Comparison of ENCODE assay signal across 2 cellular contexts in genomic region chr12:49233842-49234526, GRCh38.
TF ChIP-seq lines count a peak whose summit lies in the region.

No MANE protein-coding gene starts in this region.

TF ChIP-seq in HEK293, 187 proteins besides CTCF, POLR2A, EP300 and RAD21 (continued from another document):
- no peak for TF ChIP-seq PBX3 (CRISPR knock-in tag; IDR thresholded peaks at IDR 0.05)

TF ChIP-seq in HepG2, 621 proteins besides CTCF, POLR2A, EP300 and RAD21 (continued from another document and continues in another):
- TF ChIP-seq E2F2 (CRISPR knock-in tag; IDR thresholded peaks at IDR 0.05; ENCODE audit: borderline replicate concordance) (0 out of 2 replicates have a peak, but pooled peaks have one; percentile 28), NFATC3 (CRISPR knock-in tag; IDR thresholded peaks at IDR 0.05) (no peak), ZNF530 (CRISPR knock-in tag; IDR thresholded peaks at IDR 0.05; ENCODE audit: low read depth) (no peak), SUZ12 (IDR thresholded peaks at IDR 0.05; ENCODE audit: low read depth, low read length) (no peak), GABPA (IDR thresholded peaks at IDR 0.05; ENCODE audit: low read depth, low read length) (no peak), GABPA (CRISPR knock-in tag; IDR thresholded peaks at IDR 0.05; ENCODE audit: low read depth) (no peak), SNRNP70 (IDR thresholded peaks at IDR 0.05; ENCODE audit: low read depth, low read length) (no peak), MED8 (CRISPR knock-in tag; IDR thresholded peaks at IDR 0.05; ENCODE audit: insufficient replicate concordance) (no peak), CBFB (CRISPR knock-in tag; IDR thresholded peaks at IDR 0.05) (no peak), U2AF2 (IDR thresholded peaks at IDR 0.05; ENCODE audit: low read depth, low read length) (no peak), SNAPC4 (CRISPR knock-in tag; IDR thresholded peaks at IDR 0.05) (0 out of 2 replicates have a peak, but pooled peaks have one; percentile 46), ZNF160 (CRISPR knock-in tag; IDR thresholded peaks at IDR 0.05) (no peak), ZNF782 (CRISPR knock-in tag; IDR thresholded peaks at IDR 0.05; ENCODE audit: borderline replicate concordance) (no peak), ATF3 (CRISPR knock-in tag; IDR thresholded peaks at IDR 0.05) (no peak), BRCA1 (CRISPR knock-in tag; IDR thresholded peaks at IDR 0.05) (no peak), REPIN1 (CRISPR knock-in tag; IDR thresholded peaks at IDR 0.05; ENCODE audit: borderline replicate concordance, low read depth) (no peak), MTA3 (CRISPR knock-in tag; IDR thresholded peaks at IDR 0.05) (no peak), ZSCAN22 (CRISPR knock-in tag; IDR thresholded peaks at IDR 0.05) (no peak), HNRNPL (IDR thresholded peaks at IDR 0.05; ENCODE audit: low read depth, low read length) (no peak), SALL1 (CRISPR knock-in tag; IDR thresholded peaks at IDR 0.05) (no peak), ZNF775 (CRISPR knock-in tag; IDR thresholded peaks at IDR 0.05; ENCODE audit: borderline replicate concordance) (no peak), GATA4 (IDR thresholded peaks at IDR 0.05; ENCODE audit: borderline replicate concordance, low read depth) (no peak), PAWR (CRISPR knock-in tag; IDR thresholded peaks at IDR 0.05; ENCODE audit: borderline replicate concordance) (no peak), TAF15 (IDR thresholded peaks at IDR 0.05; ENCODE audit: low read depth, low read length, poor library complexity, severe bottlenecking) (no peak), ZBTB42 (CRISPR knock-in tag; IDR thresholded peaks at IDR 0.05) (no peak), PTBP1 (IDR thresholded peaks at IDR 0.05; ENCODE audit: low read depth, low read length, poor library complexity, severe bottlenecking) (no peak), NONO (IDR thresholded peaks at IDR 0.05) (no peak), NONO (CRISPR knock-in tag; conservative IDR thresholded peaks at IDR 0.05) (no peak), PAX8 (CRISPR knock-in tag; IDR thresholded peaks at IDR 0.05; ENCODE audit: borderline replicate concordance) (no peak)
- TF ChIP-seq, protein P1, sequence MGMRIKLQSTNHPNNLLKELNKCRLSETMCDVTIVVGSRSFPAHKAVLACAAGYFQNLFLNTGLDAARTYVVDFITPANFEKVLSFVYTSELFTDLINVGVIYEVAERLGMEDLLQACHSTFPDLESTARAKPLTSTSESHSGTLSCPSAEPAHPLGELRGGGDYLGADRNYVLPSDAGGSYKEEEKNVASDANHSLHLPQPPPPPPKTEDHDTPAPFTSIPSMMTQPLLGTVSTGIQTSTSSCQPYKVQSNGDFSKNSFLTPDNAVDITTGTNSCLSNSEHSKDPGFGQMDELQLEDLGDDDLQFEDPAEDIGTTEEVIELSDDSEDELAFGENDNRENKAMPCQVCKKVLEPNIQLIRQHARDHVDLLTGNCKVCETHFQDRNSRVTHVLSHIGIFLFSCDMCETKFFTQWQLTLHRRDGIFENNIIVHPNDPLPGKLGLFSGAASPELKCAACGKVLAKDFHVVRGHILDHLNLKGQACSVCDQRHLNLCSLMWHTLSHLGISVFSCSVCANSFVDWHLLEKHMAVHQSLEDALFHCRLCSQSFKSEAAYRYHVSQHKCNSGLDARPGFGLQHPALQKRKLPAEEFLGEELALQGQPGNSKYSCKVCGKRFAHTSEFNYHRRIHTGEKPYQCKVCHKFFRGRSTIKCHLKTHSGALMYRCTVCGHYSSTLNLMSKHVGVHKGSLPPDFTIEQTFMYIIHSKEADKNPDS (CRISPR knock-in tag; IDR thresholded peaks at IDR 0.05) = 0 out of 2 replicates have a peak, but pooled peaks have one; percentile 45
- TF ChIP-seq, protein P2, sequence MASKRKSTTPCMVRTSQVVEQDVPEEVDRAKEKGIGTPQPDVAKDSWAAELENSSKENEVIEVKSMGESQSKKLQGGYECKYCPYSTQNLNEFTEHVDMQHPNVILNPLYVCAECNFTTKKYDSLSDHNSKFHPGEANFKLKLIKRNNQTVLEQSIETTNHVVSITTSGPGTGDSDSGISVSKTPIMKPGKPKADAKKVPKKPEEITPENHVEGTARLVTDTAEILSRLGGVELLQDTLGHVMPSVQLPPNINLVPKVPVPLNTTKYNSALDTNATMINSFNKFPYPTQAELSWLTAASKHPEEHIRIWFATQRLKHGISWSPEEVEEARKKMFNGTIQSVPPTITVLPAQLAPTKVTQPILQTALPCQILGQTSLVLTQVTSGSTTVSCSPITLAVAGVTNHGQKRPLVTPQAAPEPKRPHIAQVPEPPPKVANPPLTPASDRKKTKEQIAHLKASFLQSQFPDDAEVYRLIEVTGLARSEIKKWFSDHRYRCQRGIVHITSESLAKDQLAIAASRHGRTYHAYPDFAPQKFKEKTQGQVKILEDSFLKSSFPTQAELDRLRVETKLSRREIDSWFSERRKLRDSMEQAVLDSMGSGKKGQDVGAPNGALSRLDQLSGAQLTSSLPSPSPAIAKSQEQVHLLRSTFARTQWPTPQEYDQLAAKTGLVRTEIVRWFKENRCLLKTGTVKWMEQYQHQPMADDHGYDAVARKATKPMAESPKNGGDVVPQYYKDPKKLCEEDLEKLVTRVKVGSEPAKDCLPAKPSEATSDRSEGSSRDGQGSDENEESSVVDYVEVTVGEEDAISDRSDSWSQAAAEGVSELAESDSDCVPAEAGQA (IDR thresholded peaks at IDR 0.05; ENCODE audit: low read depth) = no peak
- TF ChIP-seq, protein P2 (CRISPR knock-in tag; IDR thresholded peaks at IDR 0.05; ENCODE audit: borderline replicate concordance) = no peak
- TF ChIP-seq, protein P3, sequence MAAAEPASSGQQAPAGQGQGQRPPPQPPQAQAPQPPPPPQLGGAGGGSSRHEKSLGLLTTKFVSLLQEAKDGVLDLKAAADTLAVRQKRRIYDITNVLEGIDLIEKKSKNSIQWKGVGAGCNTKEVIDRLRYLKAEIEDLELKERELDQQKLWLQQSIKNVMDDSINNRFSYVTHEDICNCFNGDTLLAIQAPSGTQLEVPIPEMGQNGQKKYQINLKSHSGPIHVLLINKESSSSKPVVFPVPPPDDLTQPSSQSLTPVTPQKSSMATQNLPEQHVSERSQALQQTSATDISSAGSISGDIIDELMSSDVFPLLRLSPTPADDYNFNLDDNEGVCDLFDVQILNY (CRISPR knock-in tag; conservative IDR thresholded peaks at IDR 0.05) = no peak
- TF ChIP-seq, protein P4, sequence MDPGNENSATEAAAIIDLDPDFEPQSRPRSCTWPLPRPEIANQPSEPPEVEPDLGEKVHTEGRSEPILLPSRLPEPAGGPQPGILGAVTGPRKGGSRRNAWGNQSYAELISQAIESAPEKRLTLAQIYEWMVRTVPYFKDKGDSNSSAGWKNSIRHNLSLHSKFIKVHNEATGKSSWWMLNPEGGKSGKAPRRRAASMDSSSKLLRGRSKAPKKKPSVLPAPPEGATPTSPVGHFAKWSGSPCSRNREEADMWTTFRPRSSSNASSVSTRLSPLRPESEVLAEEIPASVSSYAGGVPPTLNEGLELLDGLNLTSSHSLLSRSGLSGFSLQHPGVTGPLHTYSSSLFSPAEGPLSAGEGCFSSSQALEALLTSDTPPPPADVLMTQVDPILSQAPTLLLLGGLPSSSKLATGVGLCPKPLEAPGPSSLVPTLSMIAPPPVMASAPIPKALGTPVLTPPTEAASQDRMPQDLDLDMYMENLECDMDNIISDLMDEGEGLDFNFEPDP (CRISPR knock-in tag; conservative IDR thresholded peaks at IDR 0.05) = 0 out of 2 replicates have a peak, but pooled peaks have one; percentile 81
- TF ChIP-seq, protein P5, sequence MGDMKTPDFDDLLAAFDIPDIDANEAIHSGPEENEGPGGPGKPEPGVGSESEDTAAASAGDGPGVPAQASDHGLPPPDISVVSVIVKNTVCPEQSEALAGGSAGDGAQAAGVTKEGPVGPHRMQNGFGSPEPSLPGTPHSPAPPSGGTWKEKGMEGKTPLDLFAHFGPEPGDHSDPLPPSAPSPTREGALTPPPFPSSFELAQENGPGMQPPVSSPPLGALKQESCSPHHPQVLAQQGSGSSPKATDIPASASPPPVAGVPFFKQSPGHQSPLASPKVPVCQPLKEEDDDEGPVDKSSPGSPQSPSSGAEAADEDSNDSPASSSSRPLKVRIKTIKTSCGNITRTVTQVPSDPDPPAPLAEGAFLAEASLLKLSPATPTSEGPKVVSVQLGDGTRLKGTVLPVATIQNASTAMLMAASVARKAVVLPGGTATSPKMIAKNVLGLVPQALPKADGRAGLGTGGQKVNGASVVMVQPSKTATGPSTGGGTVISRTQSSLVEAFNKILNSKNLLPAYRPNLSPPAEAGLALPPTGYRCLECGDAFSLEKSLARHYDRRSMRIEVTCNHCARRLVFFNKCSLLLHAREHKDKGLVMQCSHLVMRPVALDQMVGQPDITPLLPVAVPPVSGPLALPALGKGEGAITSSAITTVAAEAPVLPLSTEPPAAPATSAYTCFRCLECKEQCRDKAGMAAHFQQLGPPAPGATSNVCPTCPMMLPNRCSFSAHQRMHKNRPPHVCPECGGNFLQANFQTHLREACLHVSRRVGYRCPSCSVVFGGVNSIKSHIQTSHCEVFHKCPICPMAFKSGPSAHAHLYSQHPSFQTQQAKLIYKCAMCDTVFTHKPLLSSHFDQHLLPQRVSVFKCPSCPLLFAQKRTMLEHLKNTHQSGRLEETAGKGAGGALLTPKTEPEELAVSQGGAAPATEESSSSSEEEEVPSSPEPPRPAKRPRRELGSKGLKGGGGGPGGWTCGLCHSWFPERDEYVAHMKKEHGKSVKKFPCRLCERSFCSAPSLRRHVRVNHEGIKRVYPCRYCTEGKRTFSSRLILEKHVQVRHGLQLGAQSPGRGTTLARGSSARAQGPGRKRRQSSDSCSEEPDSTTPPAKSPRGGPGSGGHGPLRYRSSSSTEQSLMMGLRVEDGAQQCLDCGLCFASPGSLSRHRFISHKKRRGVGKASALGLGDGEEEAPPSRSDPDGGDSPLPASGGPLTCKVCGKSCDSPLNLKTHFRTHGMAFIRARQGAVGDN (CRISPR knock-in tag; IDR thresholded peaks at IDR 0.05) = no peak
- TF ChIP-seq, protein P6, sequence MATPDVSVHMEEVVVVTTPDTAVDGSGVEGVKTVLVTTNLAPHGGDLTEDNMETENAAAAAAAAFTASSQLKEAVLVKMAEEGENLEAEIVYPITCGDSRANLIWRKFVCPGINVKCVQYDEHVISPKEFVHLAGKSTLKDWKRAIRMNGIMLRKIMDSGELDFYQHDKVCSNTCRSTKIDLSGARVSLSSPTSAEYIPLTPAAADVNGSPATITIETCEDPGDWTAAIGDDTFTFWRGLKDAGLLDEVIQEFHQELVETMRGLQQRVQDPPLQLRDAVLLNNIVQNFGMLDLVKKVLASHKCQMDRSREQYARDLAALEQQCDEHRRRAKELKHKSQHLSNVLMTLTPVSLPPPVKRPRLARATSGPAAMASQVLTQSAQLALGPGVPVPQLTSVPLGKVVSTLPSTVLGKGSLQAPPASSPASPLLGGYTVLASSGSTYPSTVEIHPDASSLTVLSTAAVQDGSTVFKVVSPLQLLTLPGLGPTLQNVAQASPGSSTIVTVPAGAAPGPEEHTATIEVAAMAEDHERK (CRISPR knock-in tag; IDR thresholded peaks at IDR 0.05; ENCODE audit: low read depth) = no peak
